ENCODE assay signal across 8 cellular contexts in genomic region chr5:43366680-43367246, GRCh38. TPM values are rescaled to one million over a fixed set of nuclear protein-coding genes. Genes with fewer than 3 reads are reported as not detected.
DNase-seq lines count a peak whose midpoint lies in the region; ATAC-seq, FAIRE-seq and TF ChIP-seq lines count a peak whose summit lies in the region.
"Not testable (repeated sequence)": the region's sequence is repeated elsewhere in the genome, so short reads cannot be mapped to it uniquely, and the experiment has no call there.
"Had no signal": no experiment of that assay in that cellular context is flagged by ENCODE, and none has a peak within 500 bp of the region (broad histone marks: within the 10 kb centered on the region; RNA-seq: fewer than 3 reads in every experiment).

No MANE protein-coding gene starts in this region.

- not testable (repeated sequence) for H3K4me3 ChIP-seq in esophagus muscularis mucosa, suprapubic skin
- peak overlapping the region in 1 of 3 experiments; percentile 38; a peak in 2 of 6 replicates for H3K4me3 ChIP-seq in HepG2 (replicated peaks in 1 of 3; ENCODE audit: insufficient read depth in 1 of 3, low read depth in 2 of 3, low read length in 3 of 3)

- in situ Hi-C loops in HepG2 (cut with HindIII; ENCODE audit: extremely low pct_ligation_motif_present, low pct_unique_long_range_greater_than_20kb): not testable (repeated sequence)

- H3K79me2 ChIP-seq in HepG2 (ENCODE audit: insufficient read depth, low read length): not testable (repeated sequence)

- peaks cover 49% of the 10 kb centered on the region for H3K4me1 Mint-ChIP-seq in Calu3 (ENCODE audit: low read depth, unreplicated experiment)

- H3K27me3 ChIP-seq in esophagus muscularis mucosa; HepG2 (ENCODE audit: control insufficient read depth in 1 of 2, insufficient read depth in 2 of 2, low read length in 2 of 2); suprapubic skin: not testable (repeated sequence)

- POLR2A ChIA-PET in HepG2 (lab: Yijun Ruan, JAX): interaction anchor here (0.8 kb wide), 1 partner anchor 246 kb away, joined by 3 read pairs; no protein-coding TSS in a partner anchor

- H3K9me3 ChIP-seq in esophagus muscularis mucosa; HepG2 (ENCODE audit: low read length); suprapubic skin: not testable (repeated sequence)

- not testable (repeated sequence) for TF ChIP-seq CTCF in Calu3 (IDR thresholded peaks at IDR 0.05; ENCODE audit: unreplicated experiment); esophagus muscularis mucosa (IDR thresholded peaks at IDR 0.05); HepG2 (CRISPR knock-in tag; IDR thresholded peaks at IDR 0.05); suprapubic skin (IDR thresholded peaks at IDR 0.05)

- H4K20me1 ChIP-seq in HepG2 (ENCODE audit: insufficient read depth, low read length): not testable (repeated sequence)

- H3K27ac ChIP-seq in epithelial cell of prostate (peak overlapping the region; percentile 18), suprapubic skin (peak overlapping the region; percentile 59)
- not testable (repeated sequence) for H3K27ac ChIP-seq in esophagus muscularis mucosa (replicated peaks in 1 of 4); HepG2 (ENCODE audit: extremely low read length, insufficient read depth, low read length)

- not testable (repeated sequence) for TF ChIP-seq RAD21 in HepG2 (CRISPR knock-in tag; IDR thresholded peaks at IDR 0.05)

- H3K36me3 ChIP-seq in esophagus muscularis mucosa; HepG2 (replicated peaks in 1 of 2; ENCODE audit: control insufficient read depth in 1 of 2, insufficient read depth in 2 of 2, low read length in 2 of 2); suprapubic skin: not testable (repeated sequence)

- intact Hi-C loops in Calu3 (cut with micrococcal nuclease; ENCODE audit: unreplicated experiment): loop anchor here (2.0 kb wide), 1 partner anchor 52 kb away; no protein-coding TSS in a partner anchor
- intact Hi-C loops in esophagus muscularis mucosa (cut with DNase I); HepG2 (cut with micrococcal nuclease; ENCODE audit: unreplicated experiment): not testable (repeated sequence)

- peak overlapping the region; percentile 56 for H3K4me3 Mint-ChIP-seq in Calu3 (ENCODE audit: low read depth, unreplicated experiment)

- peak; percentile 78 for ATAC-seq in HepG2

- TF ChIP-seq EP300 in esophagus muscularis mucosa (IDR thresholded peaks at IDR 0.05); HepG2 (IDR thresholded peaks at IDR 0.05; ENCODE audit: low read depth in 2 of 2, low read length in 2 of 2); HepG2 (CRISPR knock-in tag; IDR thresholded peaks at IDR 0.05; ENCODE audit: borderline replicate concordance); suprapubic skin (IDR thresholded peaks at IDR 0.05): not testable (repeated sequence)

- CTCF ChIA-PET in Calu3 (lab: Charles Lee): interaction anchor here (0.6 to 1.6 kb wide), 2 partner anchors 58 to 173 kb away, joined by 3 to 5 read pairs; no protein-coding TSS in a partner anchor
- CTCF ChIA-PET in HepG2 (lab: Yijun Ruan, JAX; ENCODE audit: low intra/inter-chr PET ratio, low total read pairs): not testable (repeated sequence)

- H3K27me3 Mint-ChIP-seq in Calu3 (ENCODE audit: unreplicated experiment): not testable (repeated sequence)

- not testable (repeated sequence) for DNase-seq in Calu3; epithelial cell of prostate (ENCODE audit: low read depth, low spot score); suprapubic skin (ENCODE audit: low spot score in 2 of 2)
- DNase-seq in esophagus muscularis mucosa (ENCODE audit: extremely low spot score) (peak; percentile 47), HepG2 (ENCODE audit: low spot score) (peak; percentile 6)

- not testable (repeated sequence) for TF ChIP-seq POLR2A in esophagus muscularis mucosa (IDR thresholded peaks at IDR 0.05; ENCODE audit: low read depth); HepG2 (IDR thresholded peaks at IDR 0.05; ENCODE audit: insufficient read depth in 1 of 2, low read depth in 2 of 2, low read length in 2 of 2); suprapubic skin (IDR thresholded peaks at IDR 0.05)

- not testable (repeated sequence) for H3K9me3 Mint-ChIP-seq in Calu3 (ENCODE audit: low read depth, unreplicated experiment)

- H3K4me1 ChIP-seq in esophagus muscularis mucosa, suprapubic skin: not testable (repeated sequence)
- peaks cover 19% of the 10 kb centered on the region for H3K4me1 ChIP-seq in HepG2 (ENCODE audit: insufficient read depth, low read length)

- not testable (repeated sequence) for BruUV-seq in Calu3 (replicated peaks; lab: Mats Ljungman, UMichigan); HepG2 (replicated peaks; lab: Mats Ljungman, UMichigan)

- peak overlapping the region; percentile 95 for H3K27ac Mint-ChIP-seq in Calu3 (ENCODE audit: unreplicated experiment)

- peak overlapping the region; percentile 78 for H3K4me2 ChIP-seq in HepG2 (ENCODE audit: low read depth, low read length)

- peak; percentile 36 for FAIRE-seq in HepG2 (lab: Jason Lieb, UNC)

- peaks cover 12% of the 10 kb centered on the region for H3K36me3 Mint-ChIP-seq in Calu3 (ENCODE audit: insufficient read depth, unreplicated experiment)

- not testable (repeated sequence) for H2AFZ ChIP-seq in HepG2 (ENCODE audit: low read length)

- 73% methylated on average over 3 of the region's 4 CpGs for WGBS in esophagus muscularis mucosa
- WGBS in HepG2 (ENCODE audit: low lambda C conversion rate): 7% methylated on average over 3 of the region's 4 CpGs
- 72% methylated on average over 3 of the region's 4 CpGs for WGBS in suprapubic skin

- H3K9ac ChIP-seq in HepG2 (ENCODE audit: insufficient read depth, low read depth, low read length): not testable (repeated sequence)

RNA-seq across cellular contexts. Expression of gene CCL28, which starts 45.4 kb away (rescaled TPM):
- 9.9 and 12.2 TPM in 2 replicates for total RNA-seq in Calu3 (2022)
- total RNA-seq in esophagus muscularis mucosa: 1 to 10 TPM; 2.2 to 3.3 (median 2.3) TPM
- not detected in 2 replicates for total RNA-seq in HepG2 (2016; rRNA removed; fragmentation: Illumina TruSeq; extraction: Trizol)
- total RNA-seq in HepG2 (2016; cell fraction: cytosol; rRNA removed; fragmentation: Illumina TruSeq; extraction: Trizol; ENCODE audit: low read depth): not detected in 2 replicates
- not detected in 2 replicates for total RNA-seq in HepG2 (2016; cell fraction: insoluble cytoplasmic fraction; rRNA removed; fragmentation: Illumina TruSeq; extraction: Trizol)
- 0.07 TPM in 1 of 2 replicates, not detected in the other for total RNA-seq in HepG2 (2016; cell fraction: membrane; rRNA removed; fragmentation: Illumina TruSeq; extraction: Trizol)
- not detected in 2 replicates for total RNA-seq in HepG2 (2016; cell fraction: nucleus; rRNA removed; fragmentation: Illumina TruSeq; extraction: Trizol)
- polyA plus RNA-seq in HepG2 (2011; rRNA removed): 0.03 and 0.08 TPM in 2 replicates
- 0.03 TPM in 1 of 2 replicates, not detected in the other for polyA plus RNA-seq in HepG2 (2011; cell fraction: cytosol; rRNA removed)
- polyA plus RNA-seq in HepG2 (2011; cell fraction: nucleus; rRNA removed): not detected in 2 replicates
- polyA plus RNA-seq in HepG2 (2012): not detected in 2 replicates
- polyA plus RNA-seq in HepG2 (2016; cell fraction: cytosol; fragmentation: Illumina TruSeq; extraction: Trizol; ENCODE audit: low read depth): not detected in 2 replicates
- polyA plus RNA-seq in HepG2 (2016; cell fraction: insoluble cytoplasmic fraction; fragmentation: Illumina TruSeq; extraction: Trizol; ENCODE audit: low read depth): not detected in 2 replicates
- not detected in 2 replicates for polyA plus RNA-seq in HepG2 (2016; cell fraction: membrane; fragmentation: Illumina TruSeq; extraction: Trizol; ENCODE audit: low read depth)
- polyA plus RNA-seq in HepG2 (2016; cell fraction: nucleus; fragmentation: Illumina TruSeq; extraction: Trizol; ENCODE audit: insufficient read depth, low read depth): not detected in 2 replicates
- polyA minus RNA-seq in HepG2 (2011; rRNA and poly(A)+ RNA removed; ENCODE audit: low replicate concordance): 0.30 TPM in 1 of 2 replicates, not detected in the other
- polyA minus RNA-seq in HepG2 (2011; cell fraction: cytosol; rRNA and poly(A)+ RNA removed): not detected in 2 replicates
- polyA minus RNA-seq in HepG2 (2011; cell fraction: nucleus; rRNA and poly(A)+ RNA removed): not detected in 2 replicates
- 10 to 100 TPM; 10.7 to 24.8 (median 17.8) TPM for total RNA-seq in suprapubic skin
- total RNA-seq: A172, Daoy, G401 had no signal

RNA-seq across cellular contexts. Expression of gene HMGCS1, which starts 53.6 kb away (rescaled TPM):
- 249 and 263 TPM in 2 replicates for total RNA-seq in Calu3 (2022)
- total RNA-seq in esophagus muscularis mucosa: 10 to 100 TPM; 11.1 to 19.9 (median 12.7) TPM
- total RNA-seq in HepG2 (2016; rRNA removed; fragmentation: Illumina TruSeq; extraction: Trizol): 318 and 569 TPM in 2 replicates
- 102 and 103 TPM in 2 replicates for total RNA-seq in HepG2 (2016; cell fraction: cytosol; rRNA removed; fragmentation: Illumina TruSeq; extraction: Trizol; ENCODE audit: low read depth)
- total RNA-seq in HepG2 (2016; cell fraction: insoluble cytoplasmic fraction; rRNA removed; fragmentation: Illumina TruSeq; extraction: Trizol): 324 and 538 TPM in 2 replicates
- 88.2 and 99.0 TPM in 2 replicates for total RNA-seq in HepG2 (2016; cell fraction: membrane; rRNA removed; fragmentation: Illumina TruSeq; extraction: Trizol)
- 264 and 285 TPM in 2 replicates for total RNA-seq in HepG2 (2016; cell fraction: nucleus; rRNA removed; fragmentation: Illumina TruSeq; extraction: Trizol)
- polyA plus RNA-seq in HepG2 (2011; rRNA removed): 56.8 and 102 TPM in 2 replicates
- 18.1 and 55.8 TPM in 2 replicates for polyA plus RNA-seq in HepG2 (2011; cell fraction: cytosol; rRNA removed)
- 66.5 and 148 TPM in 2 replicates for polyA plus RNA-seq in HepG2 (2011; cell fraction: nucleus; rRNA removed)
- polyA plus RNA-seq in HepG2 (2012): 234 and 245 TPM in 2 replicates
- 9.1 and 11.3 TPM in 2 replicates for polyA plus RNA-seq in HepG2 (2016; cell fraction: cytosol; fragmentation: Illumina TruSeq; extraction: Trizol; ENCODE audit: low read depth)
- polyA plus RNA-seq in HepG2 (2016; cell fraction: insoluble cytoplasmic fraction; fragmentation: Illumina TruSeq; extraction: Trizol; ENCODE audit: low read depth): 406 and 419 TPM in 2 replicates
- polyA plus RNA-seq in HepG2 (2016; cell fraction: membrane; fragmentation: Illumina TruSeq; extraction: Trizol; ENCODE audit: low read depth): 30.9 and 36.1 TPM in 2 replicates
- 378 and 389 TPM in 2 replicates for polyA plus RNA-seq in HepG2 (2016; cell fraction: nucleus; fragmentation: Illumina TruSeq; extraction: Trizol; ENCODE audit: insufficient read depth, low read depth)
- 22.2 and 53.8 TPM in 2 replicates for polyA minus RNA-seq in HepG2 (2011; rRNA and poly(A)+ RNA removed; ENCODE audit: low replicate concordance)
- 57.9 and 117 TPM in 2 replicates for polyA minus RNA-seq in HepG2 (2011; cell fraction: cytosol; rRNA and poly(A)+ RNA removed)
- 197 and 349 TPM in 2 replicates for polyA minus RNA-seq in HepG2 (2011; cell fraction: nucleus; rRNA and poly(A)+ RNA removed)
- total RNA-seq in suprapubic skin: 100 to 1,000 TPM in 2 of 4 donors, 10 to 100 TPM in 2; 92.4 to 160 (median 119) TPM

Comparison
In these comparisons a context has a peak if more than half of its experiments do, and no peak if none do; other contexts are left out.
1. RNA of gene HMGCS1, which starts 53.6 kb away (total RNA-seq): 88.2 to 569 TPM in HepG2, 249 to 263 TPM in Calu3 and 92.4 to 160 TPM in suprapubic skin; 11.1 to 19.9 TPM in esophagus muscularis mucosa; every median in the first group is over 4 times any median in the second.